Comparison of ENCODE assay signal across 1 cellular context in genomic region chr1:228007801-228008341, GRCh38.
TF ChIP-seq lines count a peak whose summit lies in the region.

No MANE protein-coding gene starts in this region.

TF ChIP-seq in HepG2, 621 proteins besides CTCF, POLR2A, EP300 and RAD21:
- no peak for TF ChIP-seq IRF1 (CRISPR knock-in tag; IDR thresholded peaks at IDR 0.05; ENCODE audit: low read depth)
- no peak for TF ChIP-seq RFX1 (IDR thresholded peaks at IDR 0.05)
- TF ChIP-seq ZFY (CRISPR knock-in tag; IDR thresholded peaks at IDR 0.05) = no peak
- TF ChIP-seq RFX5 (IDR thresholded peaks at IDR 0.05; ENCODE audit: low read depth, low read length) = no peak
- TF ChIP-seq NR2F6 (IDR thresholded peaks at IDR 0.05) = no peak
- no peak for TF ChIP-seq NR2F6 (CRISPR knock-in tag; IDR thresholded peaks at IDR 0.05)
- TF ChIP-seq, protein P1, sequence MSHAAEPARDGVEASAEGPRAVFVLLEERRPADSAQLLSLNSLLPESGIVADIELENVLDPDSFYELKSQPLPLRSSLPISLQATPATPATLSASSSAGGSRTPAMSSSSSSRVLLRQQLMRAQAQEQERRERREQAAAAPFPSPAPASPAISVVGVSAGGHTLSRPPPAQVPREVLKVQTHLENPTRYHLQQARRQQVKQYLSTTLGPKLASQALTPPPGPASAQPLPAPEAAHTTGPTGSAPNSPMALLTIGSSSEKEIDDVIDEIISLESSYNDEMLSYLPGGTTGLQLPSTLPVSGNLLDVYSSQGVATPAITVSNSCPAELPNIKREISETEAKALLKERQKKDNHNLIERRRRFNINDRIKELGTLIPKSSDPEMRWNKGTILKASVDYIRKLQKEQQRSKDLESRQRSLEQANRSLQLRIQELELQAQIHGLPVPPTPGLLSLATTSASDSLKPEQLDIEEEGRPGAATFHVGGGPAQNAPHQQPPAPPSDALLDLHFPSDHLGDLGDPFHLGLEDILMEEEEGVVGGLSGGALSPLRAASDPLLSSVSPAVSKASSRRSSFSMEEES (CRISPR knock-in tag; IDR thresholded peaks at IDR 0.05) = no peak
- TF ChIP-seq POLR2AphosphoS5 (IDR thresholded peaks at IDR 0.05; ENCODE audit: low read depth, low read length) = no peak
- no peak for TF ChIP-seq ZNF260 (CRISPR knock-in tag; IDR thresholded peaks at IDR 0.05; ENCODE audit: borderline replicate concordance, low read depth)
- no peak for TF ChIP-seq CCAR2 (optimal IDR thresholded peaks at IDR 0.05; ENCODE audit: low read depth, low read length)
- TF ChIP-seq ZNF274 (CRISPR knock-in tag; IDR thresholded peaks at IDR 0.05) = no peak
- TF ChIP-seq PHF5A (CRISPR knock-in tag; IDR thresholded peaks at IDR 0.05; ENCODE audit: low read depth, unreplicated experiment) = no peak
- no peak for TF ChIP-seq KAT8 (CRISPR knock-in tag; IDR thresholded peaks at IDR 0.05)
- TF ChIP-seq, protein P2, sequence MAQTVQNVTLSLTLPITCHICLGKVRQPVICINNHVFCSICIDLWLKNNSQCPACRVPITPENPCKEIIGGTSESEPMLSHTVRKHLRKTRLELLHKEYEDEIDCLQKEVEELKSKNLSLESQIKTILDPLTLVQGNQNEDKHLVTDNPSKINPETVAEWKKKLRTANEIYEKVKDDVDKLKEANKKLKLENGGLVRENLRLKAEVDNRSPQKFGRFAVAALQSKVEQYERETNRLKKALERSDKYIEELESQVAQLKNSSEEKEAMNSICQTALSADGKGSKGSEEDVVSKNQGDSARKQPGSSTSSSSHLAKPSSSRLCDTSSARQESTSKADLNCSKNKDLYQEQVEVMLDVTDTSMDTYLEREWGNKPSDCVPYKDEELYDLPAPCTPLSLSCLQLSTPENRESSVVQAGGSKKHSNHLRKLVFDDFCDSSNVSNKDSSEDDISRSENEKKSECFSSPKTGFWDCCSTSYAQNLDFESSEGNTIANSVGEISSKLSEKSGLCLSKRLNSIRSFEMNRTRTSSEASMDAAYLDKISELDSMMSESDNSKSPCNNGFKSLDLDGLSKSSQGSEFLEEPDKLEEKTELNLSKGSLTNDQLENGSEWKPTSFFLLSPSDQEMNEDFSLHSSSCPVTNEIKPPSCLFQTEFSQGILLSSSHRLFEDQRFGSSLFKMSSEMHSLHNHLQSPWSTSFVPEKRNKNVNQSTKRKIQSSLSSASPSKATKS (CRISPR knock-in tag; IDR thresholded peaks at IDR 0.05) = no peak
TF ChIP-seq in HepG2: peak in this region for 0.
